In genomic region chr7:131057015-131057518, GRCh38 we compare ENCODE assay signal across 1 cellular context.
TF ChIP-seq lines count a peak whose summit lies in the region.

No MANE protein-coding gene starts in this region.

TF ChIP-seq in K562, 482 proteins besides CTCF, POLR2A, EP300 and RAD21 (continued from another document):
- TF ChIP-seq, protein P1, sequence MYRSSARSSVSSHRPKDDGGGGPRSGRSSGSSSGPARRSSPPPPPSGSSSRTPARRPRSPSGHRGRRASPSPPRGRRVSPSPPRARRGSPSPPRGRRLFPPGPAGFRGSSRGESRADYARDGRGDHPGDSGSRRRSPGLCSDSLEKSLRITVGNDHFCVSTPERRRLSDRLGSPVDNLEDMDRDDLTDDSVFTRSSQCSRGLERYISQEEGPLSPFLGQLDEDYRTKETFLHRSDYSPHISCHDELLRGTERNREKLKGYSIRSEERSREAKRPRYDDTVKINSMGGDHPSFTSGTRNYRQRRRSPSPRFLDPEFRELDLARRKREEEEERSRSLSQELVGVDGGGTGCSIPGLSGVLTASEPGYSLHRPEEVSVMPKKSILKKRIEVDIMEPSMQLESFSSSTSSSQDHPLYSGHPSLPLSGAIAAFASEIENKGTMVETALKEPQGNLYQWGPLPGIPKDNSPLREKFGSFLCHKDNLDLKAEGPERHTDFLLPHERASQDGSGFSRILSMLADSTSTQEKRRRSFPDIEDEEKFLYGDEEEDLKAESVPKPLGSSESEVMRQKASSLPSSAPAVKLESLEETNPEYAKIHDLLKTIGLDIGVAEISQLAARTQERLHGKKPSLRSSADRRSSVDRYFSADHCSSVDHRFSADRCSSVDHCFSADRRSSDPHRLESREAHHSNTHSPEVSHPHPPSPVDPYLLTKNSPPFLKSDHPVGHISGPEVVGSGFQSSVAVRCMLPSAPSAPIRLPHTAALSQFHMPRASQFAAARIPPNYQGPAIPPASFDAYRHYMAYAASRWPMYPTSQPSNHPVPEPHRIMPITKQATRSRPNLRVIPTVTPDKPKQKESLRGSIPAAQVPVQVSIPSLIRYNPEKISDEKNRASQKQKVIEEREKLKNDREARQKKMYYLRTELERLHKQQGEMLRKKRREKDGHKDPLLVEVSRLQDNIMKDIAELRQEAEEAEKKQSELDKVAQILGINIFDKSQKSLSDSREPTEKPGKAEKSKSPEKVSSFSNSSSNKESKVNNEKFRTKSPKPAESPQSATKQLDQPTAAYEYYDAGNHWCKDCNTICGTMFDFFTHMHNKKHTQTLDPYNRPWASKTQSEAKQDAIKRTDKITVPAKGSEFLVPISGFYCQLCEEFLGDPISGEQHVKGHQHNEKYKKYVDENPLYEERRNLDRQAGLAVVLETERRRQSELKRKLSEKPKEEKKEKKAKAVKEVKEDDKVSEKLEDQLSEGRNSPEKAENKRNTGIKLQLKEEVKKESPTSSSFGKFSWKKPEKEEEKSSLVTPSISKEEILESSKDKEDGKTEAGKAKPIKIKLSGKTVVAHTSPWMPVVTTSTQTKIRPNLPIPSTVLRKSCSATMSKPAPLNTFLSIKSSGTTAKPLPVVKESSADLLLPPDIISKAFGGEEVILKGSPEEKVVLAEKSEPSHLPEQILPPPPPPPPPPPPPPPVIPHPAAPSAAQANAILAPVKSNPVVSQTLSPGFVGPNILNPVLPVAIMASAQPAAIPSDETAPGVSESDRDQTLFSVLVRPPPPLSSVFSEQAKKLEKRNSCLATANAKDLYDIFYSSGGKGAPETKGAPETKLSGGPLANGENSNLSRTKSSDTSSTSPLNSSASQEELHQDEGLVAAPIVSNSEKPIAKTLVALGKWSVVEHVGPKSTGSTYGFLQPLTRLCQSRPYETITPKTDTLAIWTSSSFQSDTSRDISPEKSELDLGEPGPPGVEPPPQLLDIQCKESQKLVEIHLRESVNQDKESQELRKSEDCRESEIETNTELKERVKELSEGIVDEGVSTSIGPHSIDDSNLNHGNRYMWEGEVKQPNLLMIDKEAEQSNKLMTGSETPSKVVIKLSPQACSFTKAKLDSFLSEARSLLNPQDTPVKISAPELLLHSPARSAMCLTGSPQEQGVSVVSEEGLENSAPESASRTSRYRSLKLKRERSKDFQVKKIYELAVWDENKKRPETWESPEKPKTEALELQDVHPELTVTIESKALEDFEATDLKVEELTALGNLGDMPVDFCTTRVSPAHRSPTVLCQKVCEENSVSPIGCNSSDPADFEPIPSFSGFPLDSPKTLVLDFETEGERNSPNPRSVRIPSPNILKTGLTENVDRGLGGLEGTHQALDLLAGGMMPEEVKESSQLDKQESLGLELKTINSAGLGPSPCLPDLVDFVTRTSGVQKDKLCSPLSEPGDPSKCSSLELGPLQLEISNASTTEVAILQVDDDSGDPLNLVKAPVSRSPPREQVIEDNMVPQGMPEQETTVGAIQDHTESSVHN (IDR thresholded peaks at IDR 0.05; ENCODE audit: borderline replicate concordance in 1 of 2, low read depth in 1 of 2), result 0 out of 4 replicates have a peak, but pooled peaks of 1 of the 2 experiments have one; percentile 47
- TF ChIP-seq ZNF143 (CRISPR knock-in tag; IDR thresholded peaks at IDR 0.05), result 0 out of 2 replicates have a peak, but pooled peaks have one; percentile 18
